ENCODE assay signal across 26 cellular contexts in the genomic region with DNA sequence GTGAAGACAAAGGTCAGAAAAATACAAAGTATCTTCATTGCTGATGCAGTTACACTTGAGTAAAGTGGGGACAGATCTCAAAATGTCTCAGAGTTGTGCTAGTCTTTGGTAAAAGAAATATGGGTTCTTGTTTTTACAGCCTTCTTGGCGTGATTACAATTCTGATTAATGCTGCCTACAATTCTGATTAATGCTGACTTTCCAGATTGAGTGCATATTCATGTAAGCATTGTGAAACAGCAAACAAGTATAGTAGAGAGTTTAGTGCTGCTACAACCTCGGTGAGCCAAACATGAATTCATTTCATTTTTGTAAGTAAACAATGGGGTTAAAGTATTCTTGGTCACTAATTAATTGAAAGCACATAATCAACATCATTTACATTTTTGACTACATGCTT. TPM values are rescaled to one million over a fixed set of nuclear protein-coding genes. Genes with fewer than 3 reads are reported as not detected.
"Had no signal": no experiment of that assay in that cellular context is flagged by ENCODE, and none has a peak within 500 bp of the region (broad histone marks: within the 10 kb centered on the region; RNA-seq: fewer than 3 reads in every experiment).

Gene DEFB113, minus strand, starts transcription at position 38 of the 400 bp plus-strand sequence. Its CDS starts 0 bp downstream, at position 38.

- H3K4me1 Mint-ChIP-seq: T-cell had no signal

- H3K4me2 ChIP-seq: KMS-11, SK-N-SH had no signal

- ATAC-seq: HepG2, T-cell had no signal

- H3K36me3 Mint-ChIP-seq: T-cell had no signal

- H3K4me3 ChIP-seq: SJSA1 had no signal

- H3K36me3 ChIP-seq: SJSA1 had no signal

- H3K4me1 ChIP-seq: SJSA1 had no signal

- FAIRE-seq: HepG2, RCC 7860 had no signal

- H3K27me3 ChIP-seq: SJSA1 had no signal

- H3K27ac Mint-ChIP-seq: T-cell had no signal

- H3K9ac ChIP-seq: KMS-11, SK-N-SH had no signal

- H3K4me3 Mint-ChIP-seq: T-cell had no signal

- H3K27me3 Mint-ChIP-seq: T-cell had no signal

- H3K9me3 ChIP-seq: SJSA1, SK-N-SH had no signal

- H3K27ac ChIP-seq: KMS-11, SJSA1 had no signal

- DNase-seq: IMR-90, Kasumi-1, MM.1S, NCI-H1092 treated with DMSO at 0.1 percent for 48 hours, NCI-H1436 treated with DMSO at 0.1 percent for 48 hours, NCI-H1694, NCI-H187 treated with DMSO at 0.1 percent for 48 hours, NCI-H2029 treated with DMSO at 0.1 percent for 48 hours, NCI-H2171 treated with DMSO at 0.1 percent for 48 hours, NCI-H2227 treated with DMSO at 0.1 percent for 48 hours, NCI-H524, NCI-H526 treated with DMSO at 0.1 percent for 48 hours, NCI-H748 treated with DMSO at 0.1 percent for 48 hours, Right ventricle myocardium superior, RPMI8226, SIG-M5, SK-N-SH, SW 1271, T-cell had no signal

RNA-seq across cellular contexts. Expression of gene DEFB113, which starts in this region (rescaled TPM):
- total RNA-seq: HepG2, HT1080, IMR-90, M059J, NCI-H460, Right ventricle myocardium superior, SJSA1, T-cell had no signal
- polyA plus RNA-seq: HepG2, IMR-90, SK-N-SH had no signal
